24 cellular contexts compared by ENCODE assay signal in genomic region chr14:89279649-89280232, GRCh38.
DNase-seq lines count a peak whose midpoint lies in the region; ATAC-seq and TF ChIP-seq lines count a peak whose summit lies in the region.
"Had no signal": no experiment of that assay in that cellular context is flagged by ENCODE, and none has a peak within 500 bp of the region (broad histone marks: within the 10 kb centered on the region; RNA-seq: fewer than 3 reads in every experiment).

No MANE protein-coding gene starts in this region.

- H2BK15ac ChIP-seq in H9 (ENCODE audit: low read depth, low read length) = no peak overlapping the region

- H3K79me2 ChIP-seq in H9 (ENCODE audit: insufficient read depth, low read length) = peaks cover 13% of the 10 kb centered on the region; the same call in 1 of the 2 replicates

- 0 out of 3 replicates have a peak, but pooled peaks have one; percentile 8 for TF ChIP-seq CTCF in H9 (conservative IDR thresholded peaks at IDR 0.05)
- no peak for TF ChIP-seq CTCF in psoas muscle (IDR thresholded peaks at IDR 0.05)
- TF ChIP-seq CTCF in BE2C (IDR thresholded peaks at IDR 0.05; ENCODE audit: low read depth, low read length) = no peak

- peaks cover 32 to 37% of the 10 kb centered on the region in 2 experiments for H3K4me1 Mint-ChIP-seq in H9
- H3K4me1 Mint-ChIP-seq in T-helper 2 cell treated with Interferon-gamma antibody and Interleukin-4, amounts not matched to agents 5 μg/mL and 100 μg/mL, for 36 hours (ENCODE audit: low read depth) = peaks cover 72% of the 10 kb centered on the region

- WGBS in H9 (ENCODE audit: extremely low coverage, insufficient read length, low lambda C conversion rate) = no CpG with 5 or more reads among the region's 9 CpGs
- WGBS in psoas muscle, 3 donors = 87 to 94% (median 90%) methylated on average over 9 of the region's 9 CpGs

- no peak overlapping the region for H3K56ac ChIP-seq in H9 (ENCODE audit: insufficient read length, low read depth, low read length)

- H3K4me3 ChIP-seq in psoas muscle = no peak overlapping the region
- no peak overlapping the region for H3K4me3 ChIP-seq in BE2C (ENCODE audit: low read depth, low read length)
- H3K4me3 ChIP-seq: colonic mucosa, GM12878, heart left ventricle, Peyer's patch, stomach had no signal

- H3K27me3 Mint-ChIP-seq in H9 (ENCODE audit: low read depth) = no peaks in the 10 kb centered on the region
- no peaks in the 10 kb centered on the region for H3K27me3 Mint-ChIP-seq in T-helper 2 cell treated with Interferon-gamma antibody and Interleukin-4, amounts not matched to agents 5 μg/mL and 100 μg/mL, for 36 hours (ENCODE audit: low read depth)
- H3K27me3 Mint-ChIP-seq: activated T-helper 17 cell treated with anti-CD3 and anti-CD28 coated beads, Interleukin-2, amount 50 U/mL, for 72 hours had no signal

- no peak overlapping the region for H4K8ac ChIP-seq in H9 (replicated peaks; ENCODE audit: insufficient read length, low read depth, low read length)

- H3K36me3 Mint-ChIP-seq in H9 (ENCODE audit: insufficient read depth in 1 of 3, low read depth in 3 of 3) = peaks cover 7 to 59% (median 21%) of the 10 kb centered on the region in 3 experiments; a peak in 6 of 7 replicates
- peaks cover 50% of the 10 kb centered on the region for H3K36me3 Mint-ChIP-seq in T-helper 2 cell treated with Interferon-gamma antibody and Interleukin-4, amounts not matched to agents 5 μg/mL and 100 μg/mL, for 36 hours (ENCODE audit: low read depth)

- no peak overlapping the region for H2AK5ac ChIP-seq in H9 (ENCODE audit: insufficient read length, low read length)

- no peak overlapping the region for H3K23ac ChIP-seq in H9 (ENCODE audit: insufficient read length, low read depth, low read length)

- H3K9me3 ChIP-seq in H9 (ENCODE audit: control insufficient read depth, low read depth, low read length) = no peaks in the 10 kb centered on the region
- H3K9me3 ChIP-seq in psoas muscle = no peaks in the 10 kb centered on the region
- no peaks in the 10 kb centered on the region for H3K9me3 ChIP-seq in BE2C
- H3K9me3 ChIP-seq: colonic mucosa, heart left ventricle, Peyer's patch, stomach had no signal

- intact Hi-C loops in psoas muscle (cut with DNase I) = no loop called here

- peaks cover 3% of the 10 kb centered on the region for H3K79me1 ChIP-seq in H9 (ENCODE audit: insufficient read depth, low read depth, low read length, poor library complexity, severe bottlenecking)

- H3K27me3 ChIP-seq in H9 (ENCODE audit: insufficient read depth, low read length) = no peaks in the 10 kb centered on the region
- H3K27me3 ChIP-seq in psoas muscle (ENCODE audit: insufficient read depth in 3 of 3, low read length in 2 of 3) = no peaks in the 10 kb centered on the region
- H3K27me3 ChIP-seq in BE2C = no peaks in the 10 kb centered on the region
- H3K27me3 ChIP-seq: brain microvascular endothelial cell, colonic mucosa, heart left ventricle, Peyer's patch, stomach had no signal

- no peak overlapping the region for H3T11ph ChIP-seq in H9 (ENCODE audit: low read length)

- no peak overlapping the region for H4K5ac ChIP-seq in H9 (ENCODE audit: insufficient read length, low read depth, low read length)

- H3K4ac ChIP-seq in H9 (ENCODE audit: low read depth, low read length) = no peak overlapping the region

- no peak for ATAC-seq in psoas muscle
- ATAC-seq: activated T-helper 17 cell treated with anti-CD3 and anti-CD28 coated beads, Interleukin-2, amount 50 U/mL, for 72 hours; CD8-positive, alpha-beta T cell; GM12878; left ventricle myocardium superior had no signal

- H3K14ac ChIP-seq in H9 (ENCODE audit: insufficient read depth, low read length) = no peak overlapping the region

- no peak overlapping the region for H2BK120ac ChIP-seq in H9 (ENCODE audit: low read depth, low read length, poor library complexity, severe bottlenecking)

- no peak overlapping the region for H3K4me3 Mint-ChIP-seq in H9
- no peak overlapping the region for H3K4me3 Mint-ChIP-seq in T-helper 2 cell treated with Interferon-gamma antibody and Interleukin-4, amounts not matched to agents 5 μg/mL and 100 μg/mL, for 36 hours
- H3K4me3 Mint-ChIP-seq: CD8-positive, alpha-beta T cell had no signal

- no peak overlapping the region for H3K4me2 ChIP-seq in H9 (ENCODE audit: insufficient read depth, insufficient read length, low read length)

- H4K91ac ChIP-seq in H9 (ENCODE audit: insufficient read length, low read depth, low read length) = no peak overlapping the region

- DNase-seq in H9 = no peak
- peak; percentile 98 for DNase-seq in NCI-H187 treated with DMSO at 0.1 percent for 48 hours (lab: John Stamatoyannopoulos, UW)
- DNase-seq in T-helper 2 cell treated with Interferon-gamma antibody and Interleukin-4, amounts not matched to agents 5 μg/mL and 100 μg/mL, for 36 hours (ENCODE audit: low spot score) = no peak
- DNase-seq in left kidney (ENCODE audit: low read depth, low spot score) = peak; percentile 66
- DNase-seq in RKO (ENCODE audit: low spot score) = no peak
- no peak for DNase-seq in psoas muscle
- DNase-seq in BE2C = no peak
- DNase-seq: brain microvascular endothelial cell; CD8-positive, alpha-beta T cell; colonic mucosa; DMS153; GOT3; heart left ventricle; Karpas-422; left ventricle myocardium superior; NCI-H2029 treated with DMSO at 0.1 percent for 48 hours; small intestine; stimulated activated CD4-positive, alpha-beta T cell treated with anti-CD3 and anti-CD28 coated beads, Interleukin-2, amount 100 ng/mL, for 48 hours; stomach; T-helper 9 cell; trophoblast cell had no signal

- no peak overlapping the region for H3K18ac ChIP-seq in H9 (ENCODE audit: insufficient read length, low read depth, low read length)

- H2BK5ac ChIP-seq in H9 (ENCODE audit: insufficient read length, low read length) = no peak overlapping the region

- no peaks in the 10 kb centered on the region for H3K23me2 ChIP-seq in H9 (ENCODE audit: insufficient read length, low read depth, low read length, poor library complexity, severe bottlenecking)

- H3K27ac Mint-ChIP-seq in H9 = peak overlapping the region in 1 of 3 experiments; percentile 49; a peak in 1 of 7 replicates
- peak overlapping the region; percentile 5 for H3K27ac Mint-ChIP-seq in T-helper 2 cell treated with Interferon-gamma antibody and Interleukin-4, amounts not matched to agents 5 μg/mL and 100 μg/mL, for 36 hours
- H3K27ac Mint-ChIP-seq: CD8-positive, alpha-beta T cell had no signal

- H2AFZ ChIP-seq in H9 (ENCODE audit: low read length) = no peak overlapping the region

- H3K9me3 Mint-ChIP-seq in H9 = no peaks in the 10 kb centered on the region
- H3K9me3 Mint-ChIP-seq in T-helper 2 cell treated with Interferon-gamma antibody and Interleukin-4, amounts not matched to agents 5 μg/mL and 100 μg/mL, for 36 hours = no peaks in the 10 kb centered on the region
- H3K9me3 Mint-ChIP-seq: activated T-helper 17 cell treated with anti-CD3 and anti-CD28 coated beads, Interleukin-2, amount 50 U/mL, for 72 hours; CD8-positive, alpha-beta T cell had no signal

- H3K9ac ChIP-seq in H9 (ENCODE audit: extremely low read depth, insufficient read length, low read length) = no peak overlapping the region

- H2BK12ac ChIP-seq in H9 (ENCODE audit: insufficient read length, low read depth, low read length) = no peak overlapping the region

- H3K27ac ChIP-seq in H9 (ENCODE audit: insufficient read length, low read depth, low read length) (no peak overlapping the region), psoas muscle (no peak overlapping the region)
- H3K27ac ChIP-seq: brain microvascular endothelial cell, colonic mucosa, heart left ventricle, Peyer's patch had no signal

- H4K20me1 ChIP-seq in H9 (ENCODE audit: control insufficient read depth, insufficient read depth, insufficient read length) = no peaks in the 10 kb centered on the region

- H3K4me1 ChIP-seq in H9 (ENCODE audit: insufficient read depth, low read length) (peaks cover 8% of the 10 kb centered on the region; the same call in 1 of the 2 replicates), psoas muscle (no peaks in the 10 kb centered on the region), BE2C (no peaks in the 10 kb centered on the region)
- H3K4me1 ChIP-seq: colonic mucosa had no signal

- H2BK20ac ChIP-seq in H9 (ENCODE audit: low read depth, low read length, poor library complexity, severe bottlenecking) = no peak overlapping the region

- peaks cover 0 to 5% of the 10 kb centered on the region in 2 donors for H3K36me3 ChIP-seq in psoas muscle (ENCODE audit: insufficient read depth in 1 of 2, low read depth in 1 of 2)
- H3K36me3 ChIP-seq in BE2C = no peaks in the 10 kb centered on the region
- H3K36me3 ChIP-seq: colonic mucosa had no signal

Comparison
In these comparisons a context has a peak if more than half of its experiments do, and no peak if none do; other contexts are left out.
1. DNase-seq: peak in NCI-H187 treated with DMSO at 0.1 percent for 48 hours (single experiment) and left kidney (single experiment); none in H9 (single experiment), T-helper 2 cell treated with Interferon-gamma antibody and Interleukin-4, amounts not matched to agents 5 μg/mL and 100 μg/mL, for 36 hours (single experiment), RKO (single experiment), psoas muscle (0 of 2) and BE2C (single experiment).